ENCODE assay signal across 24 cellular contexts in the genomic region with DNA sequence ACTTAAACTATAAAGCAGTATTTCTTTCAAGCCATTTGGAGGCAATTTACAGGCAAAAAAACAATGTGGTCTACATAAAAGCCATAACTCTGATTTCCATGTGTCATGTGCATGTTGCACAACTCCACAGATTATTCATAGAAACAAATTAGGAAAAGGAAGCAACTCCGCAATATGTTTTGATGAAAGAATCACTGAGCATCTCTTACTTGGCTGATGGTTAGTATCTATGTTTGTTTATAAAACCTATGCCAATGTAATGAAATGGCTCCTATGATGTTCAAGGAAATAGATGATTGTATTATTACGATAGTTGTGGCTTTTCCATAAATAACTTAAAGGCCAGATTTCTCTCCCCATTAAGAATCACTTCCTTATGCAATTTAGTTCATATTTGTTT.
DNase-seq lines count a peak whose midpoint lies in the region; ATAC-seq and TF ChIP-seq lines count a peak whose summit lies in the region.
"Had no signal": no experiment of that assay in that cellular context is flagged by ENCODE, and none has a peak within 500 bp of the region (broad histone marks: within the 10 kb centered on the region; RNA-seq: fewer than 3 reads in every experiment).

No MANE protein-coding gene starts in this region.

- H3K9me3 Mint-ChIP-seq in MCF 10A (ENCODE audit: unreplicated experiment), result no peaks in the 10 kb centered on the region
- H3K9me3 Mint-ChIP-seq in natural killer cell treated with Interleukin-12 subunit alpha and Interleukin-12 subunit beta and Interleukin-15 and Interleukin-18, amount 100 ng/mL, for 72 hours, result no peaks in the 10 kb centered on the region
- H3K9me3 Mint-ChIP-seq: activated naive CD4-positive, alpha-beta T cell treated with anti-CD3 and anti-CD28 coated beads, Interleukin-2, amount 50 U/mL, for 24 hours; activated T-cell treated with anti-CD3 and anti-CD28 coated beads, Interleukin-2, amount 50 U/mL, for 4 hours; stimulated activated naive B cell treated with anti-CD40 and anti-IgM and Interleukin-4, amounts not matched to agents 10 μg/mL and 1 μg/mL and 100 μg/mL, for 72 hours; type B pancreatic cell had no signal

- no peak for ATAC-seq in T-helper 17 cell
- ATAC-seq in natural killer cell treated with Interleukin-12 subunit alpha and Interleukin-12 subunit beta and Interleukin-15 and Interleukin-18, amount 100 ng/mL, for 72 hours, result no peak
- ATAC-seq: activated T-cell treated with anti-CD3 and anti-CD28 coated beads, Interleukin-2, amount 50 U/mL, for 4 hours; esophagus mucosa; stimulated activated naive B cell treated with anti-CD40 and anti-IgM and Interleukin-4, amounts not matched to agents 10 μg/mL and 1 μg/mL and 100 μg/mL, for 72 hours had no signal

- H3K4me3 ChIP-seq in mammary epithelial cell (replicated peaks in 1 of 3; ENCODE audit: insufficient read depth in 1 of 3, low read depth in 2 of 3, low read length in 3 of 3) (no peak overlapping the region), fibroblast of pulmonary artery (replicated peaks; ENCODE audit: low read depth, low read length) (no peak overlapping the region)

- H2AFZ ChIP-seq in mammary epithelial cell (ENCODE audit: low read depth, low read length), result no peak overlapping the region

- in situ Hi-C loops in mammary epithelial cell (cut with MboI; ENCODE audit: low sequenced_read_pairs in 2 of 2), result no loop called here

- CTCF ChIA-PET in MCF 10A (lab: Yijun Ruan, JAX) (interaction anchor here (0.7 kb wide), 2 partner anchors 228 to 271 kb away, joined by 3 read pairs; no protein-coding TSS in a partner anchor), mammary epithelial cell (lab: Charles Lee; ENCODE audit: low non-redundant PET) (no interaction called here)

- no peaks in the 10 kb centered on the region for H4K20me1 ChIP-seq in mammary epithelial cell (ENCODE audit: insufficient read depth, low read length)

- no peak overlapping the region for H3K9ac ChIP-seq in mammary epithelial cell (ENCODE audit: insufficient read depth, low read length)

- no peak overlapping the region for H3K27ac Mint-ChIP-seq in MCF 10A (ENCODE audit: low read depth, unreplicated experiment)
- peak overlapping the region; percentile 39 for H3K27ac Mint-ChIP-seq in T-helper 17 cell
- no peak overlapping the region for H3K27ac Mint-ChIP-seq in natural killer cell treated with Interleukin-12 subunit alpha and Interleukin-12 subunit beta and Interleukin-15 and Interleukin-18, amount 100 ng/mL, for 72 hours
- H3K27ac Mint-ChIP-seq: activated CD4-positive, alpha-beta memory T cell treated with anti-CD3 and anti-CD28 coated beads for 36 hours; activated naive CD4-positive, alpha-beta T cell treated with anti-CD3 and anti-CD28 coated beads, Interleukin-2, amount 50 U/mL, for 24 hours; stimulated activated naive B cell treated with anti-CD40 and anti-IgM and Interleukin-4, amounts not matched to agents 10 μg/mL and 1 μg/mL and 100 μg/mL, for 72 hours; type B pancreatic cell had no signal

- H3K27ac ChIP-seq in mammary epithelial cell (ENCODE audit: insufficient read depth, low read depth, low read length), result no peak overlapping the region
- H3K27ac ChIP-seq: brain microvascular endothelial cell, VCaP had no signal

- H3K27me3 ChIP-seq in mammary epithelial cell (ENCODE audit: insufficient read depth, low read length), result no peaks in the 10 kb centered on the region
- H3K27me3 ChIP-seq: brain microvascular endothelial cell had no signal

- intact Hi-C loops in MCF 10A (cut with micrococcal nuclease) (no loop called here), mammary epithelial cell (cut with micrococcal nuclease) (loop anchor here (10.0 kb wide), 1 partner anchor 311 kb away; no protein-coding TSS in a partner anchor)

- H3K36me3 ChIP-seq in mammary epithelial cell (ENCODE audit: insufficient read depth, low read length), result no peaks in the 10 kb centered on the region
- H3K36me3 ChIP-seq: brain microvascular endothelial cell had no signal

- TF ChIP-seq CTCF in MCF 10A (IDR thresholded peaks at IDR 0.05; ENCODE audit: unreplicated experiment) (no peak), mammary epithelial cell (conservative IDR thresholded peaks at IDR 0.05 in 1 of 2, IDR thresholded peaks at IDR 0.05 in 1 of 2; ENCODE audit: extremely low read depth in 1 of 2, insufficient read depth in 1 of 2, low read depth in 1 of 2, low read length in 2 of 2) (no peak), fibroblast of pulmonary artery (IDR thresholded peaks at IDR 0.05; ENCODE audit: low read length, missing control alignments) (no peak)

- no peak overlapping the region for H3K4me2 ChIP-seq in mammary epithelial cell (ENCODE audit: insufficient read depth, low read depth, low read length)

- no peaks in the 10 kb centered on the region for H3K79me2 ChIP-seq in mammary epithelial cell (ENCODE audit: insufficient read depth, low read length)

- no peaks in the 10 kb centered on the region for H3K36me3 Mint-ChIP-seq in MCF 10A (ENCODE audit: insufficient read depth, unreplicated experiment)
- peaks cover 2% of the 10 kb centered on the region for H3K36me3 Mint-ChIP-seq in T-helper 17 cell (ENCODE audit: low read depth)
- peaks cover 3% of the 10 kb centered on the region for H3K36me3 Mint-ChIP-seq in natural killer cell treated with Interleukin-12 subunit alpha and Interleukin-12 subunit beta and Interleukin-15 and Interleukin-18, amount 100 ng/mL, for 72 hours

- H3K4me3 Mint-ChIP-seq in MCF 10A (ENCODE audit: unreplicated experiment), result no peak overlapping the region
- no peak overlapping the region for H3K4me3 Mint-ChIP-seq in T-helper 17 cell
- H3K4me3 Mint-ChIP-seq in natural killer cell treated with Interleukin-12 subunit alpha and Interleukin-12 subunit beta and Interleukin-15 and Interleukin-18, amount 100 ng/mL, for 72 hours, result no peak overlapping the region
- H3K4me3 Mint-ChIP-seq: activated CD4-positive, alpha-beta memory T cell treated with anti-CD3 and anti-CD28 coated beads for 36 hours; activated naive CD4-positive, alpha-beta T cell treated with anti-CD3 and anti-CD28 coated beads, Interleukin-2, amount 50 U/mL, for 24 hours; activated T-cell treated with anti-CD3 and anti-CD28 coated beads, Interleukin-2, amount 50 U/mL, for 4 hours; stimulated activated naive B cell treated with anti-CD40 and anti-IgM and Interleukin-4, amounts not matched to agents 10 μg/mL and 1 μg/mL and 100 μg/mL, for 72 hours; type B pancreatic cell had no signal

- 100% methylated on average over 2 of the region's 2 CpGs for WGBS in mammary epithelial cell (ENCODE audit: low coverage, missing lambda C conversion rate)

- POLR2A ChIA-PET in MCF 10A (lab: Yijun Ruan, JAX), result no interaction called here

- DNase-seq in MCF 10A (ENCODE audit: unreplicated experiment) (peak; percentile 52), mammary epithelial cell (no peak), T-helper 17 cell (no peak), fibroblast of pulmonary artery (ENCODE audit: low read depth) (peak; percentile 62), anterior cingulate cortex (lab: John Stamatoyannopoulos, UW) (no peak), NCI-H69 (lab: John Stamatoyannopoulos, UW) (no peak), COLO829 (ENCODE audit: low spot score) (no peak)
- DNase-seq in natural killer cell treated with Interleukin-12 subunit alpha and Interleukin-12 subunit beta and Interleukin-15 and Interleukin-18, amount 100 ng/mL, for 72 hours (ENCODE audit: low spot score), result no peak
- DNase-seq: activated CD4-positive, alpha-beta memory T cell treated with anti-CD3 and anti-CD28 coated beads for 36 hours; activated T-cell treated with anti-CD3 and anti-CD28 coated beads, Interleukin-2, amount 50 U/mL, for 4 hours; brain microvascular endothelial cell; Calu3; hypothalamus; Kasumi-1; NCI-H146; NCI-H226; NK-92 treated with Interleukin-12 subunit alpha and Interleukin-12 subunit beta, amount 100 ng/mL, for 24 hours; stimulated activated CD4-positive, alpha-beta T cell treated with anti-CD3 and anti-CD28 coated beads, Interleukin-12 subunit alpha, Interleukin-12 subunit beta, amount 100 ng/mL, for 4 hours; stimulated activated naive B cell treated with anti-CD40 and anti-IgM and Interleukin-4, amounts not matched to agents 10 μg/mL and 1 μg/mL and 100 μg/mL, for 72 hours; SW 1271 had no signal

- H3K27me3 Mint-ChIP-seq in MCF 10A (ENCODE audit: insufficient read depth, unreplicated experiment), result no peaks in the 10 kb centered on the region
- H3K27me3 Mint-ChIP-seq in T-helper 17 cell, result no peaks in the 10 kb centered on the region
- H3K27me3 Mint-ChIP-seq in natural killer cell treated with Interleukin-12 subunit alpha and Interleukin-12 subunit beta and Interleukin-15 and Interleukin-18, amount 100 ng/mL, for 72 hours, result no peaks in the 10 kb centered on the region
- H3K27me3 Mint-ChIP-seq: activated CD4-positive, alpha-beta memory T cell treated with anti-CD3 and anti-CD28 coated beads for 36 hours; activated naive CD4-positive, alpha-beta T cell treated with anti-CD3 and anti-CD28 coated beads, Interleukin-2, amount 50 U/mL, for 24 hours; stimulated activated naive B cell treated with anti-CD40 and anti-IgM and Interleukin-4, amounts not matched to agents 10 μg/mL and 1 μg/mL and 100 μg/mL, for 72 hours; type B pancreatic cell had no signal

- BruUV-seq in MCF 10A (replicated peaks; lab: Mats Ljungman, UMichigan) (no TSS peak), mammary epithelial cell (replicated peaks; lab: Mats Ljungman, UMichigan) (no TSS peak)

- no peaks in the 10 kb centered on the region for H3K4me1 ChIP-seq in mammary epithelial cell (ENCODE audit: insufficient read depth, low read length)

- dilution Hi-C loops in mammary epithelial cell (cut with HindIII; ENCODE audit: low sequenced_read_pairs), result no loop called here

- H3K4me1 Mint-ChIP-seq in MCF 10A (ENCODE audit: insufficient read depth, unreplicated experiment) (peaks cover 16% of the 10 kb centered on the region), T-helper 17 cell (no peaks in the 10 kb centered on the region)
- peaks cover 0 to 3% of the 10 kb centered on the region in 2 donors for H3K4me1 Mint-ChIP-seq in natural killer cell treated with Interleukin-12 subunit alpha and Interleukin-12 subunit beta and Interleukin-15 and Interleukin-18, amount 100 ng/mL, for 72 hours (ENCODE audit: low read depth in 2 of 2)
- H3K4me1 Mint-ChIP-seq: activated naive CD4-positive, alpha-beta T cell treated with anti-CD3 and anti-CD28 coated beads, Interleukin-2, amount 50 U/mL, for 24 hours; stimulated activated naive B cell treated with anti-CD40 and anti-IgM and Interleukin-4, amounts not matched to agents 10 μg/mL and 1 μg/mL and 100 μg/mL, for 72 hours had no signal

- no peaks in the 10 kb centered on the region for H3K9me3 ChIP-seq in mammary epithelial cell (replicated peaks; ENCODE audit: insufficient read depth, low read length)
- no peaks in the 10 kb centered on the region for H3K9me3 ChIP-seq in T-helper 17 cell (ENCODE audit: control insufficient read depth, low read length, poor library complexity, severe bottlenecking)

Comparison
In these comparisons a context has a peak if more than half of its experiments do, and no peak if none do; other contexts are left out.
1. DNase-seq: peak in MCF 10A (single experiment) and fibroblast of pulmonary artery (single experiment); none in mammary epithelial cell (single experiment), T-helper 17 cell (0 of 3), natural killer cell treated with Interleukin-12 subunit alpha and Interleukin-12 subunit beta and Interleukin-15 and Interleukin-18, amount 100 ng/mL, for 72 hours (single experiment), anterior cingulate cortex (0 of 58), NCI-H69 (single experiment) and COLO829 (single experiment).